In genomic region chr17:80786470-80786869, GRCh38 we compare ENCODE assay signal across 13 cellular contexts.
DNase-seq lines count a peak whose midpoint lies in the region; TF ChIP-seq lines count a peak whose summit lies in the region.
"Had no signal": no experiment of that assay in that cellular context is flagged by ENCODE, and none has a peak within 500 bp of the region (broad histone marks: within the 10 kb centered on the region; RNA-seq: fewer than 3 reads in every experiment).

No MANE protein-coding gene starts in this region.

- CTCF ChIA-PET in activated CD4-positive, alpha-beta memory T cell treated with anti-CD3 and anti-CD28 coated beads for 36 hours (lab: Charles Lee): no interaction called here
- CTCF ChIA-PET in activated CD4-positive, alpha-beta memory T cell treated with anti-CD3 and anti-CD28 coated beads, Interleukin-2, amount 10 ng/mL, durations not matched to agents 7 days and 5 days (lab: Charles Lee): interaction anchor here (0.7 kb wide), 1 partner anchor 26 kb away, joined by 3 read pairs; no protein-coding TSS in a partner anchor

- H3K9me3 ChIP-seq in skeletal muscle satellite cell (replicated peaks; ENCODE audit: low read length): no peaks in the 10 kb centered on the region
- H3K9me3 ChIP-seq: heart right ventricle, transverse colon had no signal

- H3K9ac ChIP-seq in skeletal muscle satellite cell (ENCODE audit: low read depth, low read length): no peak overlapping the region

- H3K27me3 Mint-ChIP-seq in activated CD4-positive, alpha-beta memory T cell treated with anti-CD3 and anti-CD28 coated beads for 36 hours: no peaks in the 10 kb centered on the region
- no peaks in the 10 kb centered on the region for H3K27me3 Mint-ChIP-seq in activated CD4-positive, alpha-beta memory T cell treated with anti-CD3 and anti-CD28 coated beads, Interleukin-2, amount 10 ng/mL, durations not matched to agents 7 days and 5 days
- H3K27me3 Mint-ChIP-seq: activated CD4-positive, alpha-beta T cell treated with anti-CD3 and anti-CD28 coated beads for 36 hours had no signal

- peaks cover 40% of the 10 kb centered on the region for H3K4me1 ChIP-seq in skeletal muscle satellite cell (ENCODE audit: control insufficient read depth, insufficient read depth, low read length)

- no peaks in the 10 kb centered on the region for H3K27me3 ChIP-seq in skeletal muscle satellite cell (ENCODE audit: control insufficient read depth, insufficient read depth, low read length)
- H3K27me3 ChIP-seq: cardiac muscle cell, heart right ventricle, transverse colon had no signal

- no peak overlapping the region for H3K27ac Mint-ChIP-seq in activated CD4-positive, alpha-beta memory T cell treated with anti-CD3 and anti-CD28 coated beads for 36 hours
- no peak overlapping the region for H3K27ac Mint-ChIP-seq in activated CD4-positive, alpha-beta memory T cell treated with anti-CD3 and anti-CD28 coated beads, Interleukin-2, amount 10 ng/mL, durations not matched to agents 7 days and 5 days

- DNase-seq in activated CD4-positive, alpha-beta memory T cell treated with anti-CD3 and anti-CD28 coated beads for 36 hours: peak; percentile 5
- no peak for DNase-seq in activated CD4-positive, alpha-beta memory T cell treated with anti-CD3 and anti-CD28 coated beads, Interleukin-2, amount 10 ng/mL, durations not matched to agents 7 days and 5 days
- DNase-seq in NCI-H345 (lab: John Stamatoyannopoulos, UW): peak; percentile 88
- peak; percentile 91 for DNase-seq in foreskin melanocyte
- DNase-seq in erythroblast (lab: John Stamatoyannopoulos, UW): no peak
- no peak for DNase-seq in NCI-H82 (lab: John Stamatoyannopoulos, UW)
- DNase-seq in A172 (ENCODE audit: low spot score): no peak
- DNase-seq: activated CD4-positive, alpha-beta T cell treated with anti-CD3 and anti-CD28 coated beads for 36 hours; heart right ventricle; NCI-H1436; transverse colon had no signal

- no peak overlapping the region for H3K4me3 Mint-ChIP-seq in activated CD4-positive, alpha-beta memory T cell treated with anti-CD3 and anti-CD28 coated beads for 36 hours
- H3K4me3 Mint-ChIP-seq in activated CD4-positive, alpha-beta memory T cell treated with anti-CD3 and anti-CD28 coated beads, Interleukin-2, amount 10 ng/mL, durations not matched to agents 7 days and 5 days: no peak overlapping the region

- POLR2A ChIA-PET in activated CD4-positive, alpha-beta memory T cell treated with anti-CD3 and anti-CD28 coated beads for 36 hours (lab: Charles Lee): no interaction called here
- POLR2A ChIA-PET in activated CD4-positive, alpha-beta memory T cell treated with anti-CD3 and anti-CD28 coated beads, Interleukin-2, amount 10 ng/mL, durations not matched to agents 7 days and 5 days (lab: Charles Lee): no interaction called here

- no peak for TF ChIP-seq POLR2A in erythroblast (IDR thresholded peaks at IDR 0.05; ENCODE audit: low read length)

- peaks cover 4% of the 10 kb centered on the region for H3K36me3 ChIP-seq in skeletal muscle satellite cell (ENCODE audit: insufficient read depth, low read length)
- H3K36me3 ChIP-seq: cardiac muscle cell, heart right ventricle, transverse colon had no signal

- H3K4me2 ChIP-seq in skeletal muscle satellite cell (ENCODE audit: low read length): peak overlapping the region; percentile 58

- no peaks in the 10 kb centered on the region for H3K9me3 Mint-ChIP-seq in activated CD4-positive, alpha-beta memory T cell treated with anti-CD3 and anti-CD28 coated beads for 36 hours
- H3K9me3 Mint-ChIP-seq in activated CD4-positive, alpha-beta memory T cell treated with anti-CD3 and anti-CD28 coated beads, Interleukin-2, amount 10 ng/mL, durations not matched to agents 7 days and 5 days: peaks cover 12% of the 10 kb centered on the region

- H3K4me1 Mint-ChIP-seq in activated CD4-positive, alpha-beta memory T cell treated with anti-CD3 and anti-CD28 coated beads for 36 hours (ENCODE audit: low read depth): peaks cover 91% of the 10 kb centered on the region
- H3K4me1 Mint-ChIP-seq in activated CD4-positive, alpha-beta memory T cell treated with anti-CD3 and anti-CD28 coated beads, Interleukin-2, amount 10 ng/mL, durations not matched to agents 7 days and 5 days: peaks cover 94% of the 10 kb centered on the region

- intact Hi-C loops in activated CD4-positive, alpha-beta memory T cell treated with anti-CD3 and anti-CD28 coated beads for 36 hours (cut with micrococcal nuclease): no loop called here

- H3K36me3 Mint-ChIP-seq in activated CD4-positive, alpha-beta memory T cell treated with anti-CD3 and anti-CD28 coated beads for 36 hours: peaks cover 16% of the 10 kb centered on the region
- peaks cover 50% of the 10 kb centered on the region for H3K36me3 Mint-ChIP-seq in activated CD4-positive, alpha-beta memory T cell treated with anti-CD3 and anti-CD28 coated beads, Interleukin-2, amount 10 ng/mL, durations not matched to agents 7 days and 5 days (ENCODE audit: low read depth)

- H3K4me3 ChIP-seq in skeletal muscle satellite cell (ENCODE audit: low read length): peak overlapping the region; percentile 28
- H3K4me3 ChIP-seq: cardiac muscle cell, heart right ventricle, transverse colon had no signal

Comparison
In these comparisons a context has a peak if more than half of its experiments do, and no peak if none do; other contexts are left out.
1. DNase-seq: peak in activated CD4-positive, alpha-beta memory T cell treated with anti-CD3 and anti-CD28 coated beads for 36 hours (single experiment), NCI-H345 (single experiment) and foreskin melanocyte (single experiment); none in activated CD4-positive, alpha-beta memory T cell treated with anti-CD3 and anti-CD28 coated beads, Interleukin-2, amount 10 ng/mL, durations not matched to agents 7 days and 5 days (single experiment), erythroblast (0 of 2), NCI-H82 (single experiment) and A172 (single experiment).